ENCODE assay signal across 37 cellular contexts in the genomic region with DNA sequence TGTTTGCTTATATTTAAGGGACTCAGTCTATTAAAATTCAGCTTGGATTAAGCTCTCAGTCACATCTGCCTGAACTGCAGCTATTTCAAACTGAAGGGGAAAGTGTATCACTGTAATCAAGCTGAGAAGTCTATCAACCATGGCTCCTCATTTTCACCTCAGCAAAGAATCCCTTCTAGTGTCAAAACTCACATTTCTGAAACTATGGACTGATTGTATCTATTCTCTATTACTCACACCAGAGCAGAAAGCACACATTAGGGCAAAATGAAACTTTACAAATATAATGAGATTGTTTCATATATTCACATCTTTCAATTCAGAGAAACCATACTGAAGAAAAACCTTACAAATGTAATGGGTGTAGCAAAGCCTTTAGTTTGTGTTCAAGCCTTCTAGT. TPM values are rescaled to one million over a fixed set of nuclear protein-coding genes. Genes with fewer than 3 reads are reported as not detected.
"Had no signal": no experiment of that assay in that cellular context is flagged by ENCODE, and none has a peak within 500 bp of the region (broad histone marks: within the 10 kb centered on the region; RNA-seq: fewer than 3 reads in every experiment).

No MANE protein-coding gene starts in this region.

- DNase-seq: activated CD4-positive, alpha-beta memory T cell treated with anti-CD3 and anti-CD28 coated beads for 36 hours; activated CD8-positive, alpha-beta memory T cell treated with anti-CD3 and anti-CD28 coated beads, Interleukin-2, amount 50 U/mL, for 4 hours; activated gamma-delta T cell treated with Interleukin-2 at 50 U/mL for 16 hours; activated naive CD8-positive, alpha-beta T cell treated with anti-CD3 and anti-CD28 coated beads, Interleukin-2, amount 10 ng/mL, durations not matched to agents 7 days and 5 days; amniotic stem cell; brain microvascular endothelial cell; cortex of kidney; head of caudate nucleus; hippocampal formation; left cardiac atrium; left ventricle myocardium superior; pancreas; retina; sigmoid colon; small intestine; stimulated activated CD4-positive, alpha-beta T cell treated with anti-CD3 and anti-CD28 coated beads, Interleukin-4, amount 100 ng/mL, for 24 hours; T1000; trophoblast cell had no signal

- ATAC-seq: left cardiac atrium; left ventricle myocardium superior; pancreas; stimulated activated effector memory CD8-positive, alpha-beta T cell treated with anti-CD3 and anti-CD28 coated beads, Interleukin-12 subunit alpha, Interleukin-12 subunit beta, amount 100 ng/mL, for 72 hours had no signal

- H3K9me3 Mint-ChIP-seq: activated CD4-positive, alpha-beta memory T cell treated with anti-CD3 and anti-CD28 coated beads for 36 hours had no signal

- H3K4me3 Mint-ChIP-seq: activated CD4-positive, alpha-beta memory T cell treated with anti-CD3 and anti-CD28 coated beads for 36 hours; activated naive CD8-positive, alpha-beta T cell treated with anti-CD3 and anti-CD28 coated beads, Interleukin-2, amount 10 ng/mL, durations not matched to agents 7 days and 5 days; activated T-helper 1 cell treated with anti-CD3 and anti-CD28 coated beads, Interleukin-12 subunit alpha, Interleukin-12 subunit beta, Interleukin-2, Interleukin-4 antibody, amounts not matched to agents 30 ng/mL and 10 ng/mL and 1 ng/mL, durations not matched to agents 14 hours and 24 hours and 36 hours; stimulated activated effector memory CD8-positive, alpha-beta T cell treated with anti-CD3 and anti-CD28 coated beads, Interleukin-12 subunit alpha, Interleukin-12 subunit beta, amount 100 ng/mL, for 72 hours; stimulated activated naive CD8-positive, alpha-beta T cell treated with anti-CD3 and anti-CD28 coated beads, Interleukin-15, Interleukin-2, amounts not matched to agents 100 ng/mL and 50 ng/mL, for 24 hours had no signal

- H3K36me3 Mint-ChIP-seq: activated CD4-positive, alpha-beta memory T cell treated with anti-CD3 and anti-CD28 coated beads for 36 hours; stimulated activated effector memory CD8-positive, alpha-beta T cell treated with anti-CD3 and anti-CD28 coated beads, Interleukin-12 subunit alpha, Interleukin-12 subunit beta, amount 100 ng/mL, for 72 hours had no signal

- H3K27me3 Mint-ChIP-seq: activated CD4-positive, alpha-beta memory T cell treated with anti-CD3 and anti-CD28 coated beads for 36 hours; stimulated activated naive CD8-positive, alpha-beta T cell treated with anti-CD3 and anti-CD28 coated beads, Interleukin-15, Interleukin-2, amounts not matched to agents 100 ng/mL and 50 ng/mL, for 24 hours had no signal

- H3K27ac Mint-ChIP-seq: activated CD4-positive, alpha-beta memory T cell treated with anti-CD3 and anti-CD28 coated beads for 36 hours; activated T-helper 1 cell treated with anti-CD3 and anti-CD28 coated beads, Interleukin-12 subunit alpha, Interleukin-12 subunit beta, Interleukin-2, Interleukin-4 antibody, amounts not matched to agents 30 ng/mL and 10 ng/mL and 1 ng/mL, durations not matched to agents 14 hours and 24 hours and 36 hours; stimulated activated effector memory CD8-positive, alpha-beta T cell treated with anti-CD3 and anti-CD28 coated beads, Interleukin-12 subunit alpha, Interleukin-12 subunit beta, amount 100 ng/mL, for 72 hours; stimulated activated naive CD8-positive, alpha-beta T cell treated with anti-CD3 and anti-CD28 coated beads, Interleukin-15, Interleukin-2, amounts not matched to agents 100 ng/mL and 50 ng/mL, for 24 hours had no signal

RNA-seq across cellular contexts. Expression of gene C1orf146, which starts 14.6 kb away (rescaled TPM):
- total RNA-seq: activated CD4-positive, alpha-beta memory T cell treated with anti-CD3 and anti-CD28 coated beads for 36 hours; activated CD8-positive, alpha-beta memory T cell treated with anti-CD3 and anti-CD28 coated beads for 36 hours; activated naive CD8-positive, alpha-beta T cell treated with anti-CD3 and anti-CD28 coated beads, Interleukin-2, amount 10 ng/mL, durations not matched to agents 7 days and 5 days; activated T-helper 1 cell treated with anti-CD3 and anti-CD28 coated beads, Interleukin-12 subunit alpha, Interleukin-12 subunit beta, Interleukin-2, Interleukin-4 antibody, amounts not matched to agents 30 ng/mL and 10 ng/mL and 1 ng/mL, durations not matched to agents 14 hours and 24 hours and 36 hours; astrocyte; cardiac septum; cerebellum; endothelial cell of umbilical vein; fibroblast of lung; fibroblast of villous mesenchyme; left cardiac atrium; left ventricle myocardium superior; lung microvascular endothelial cell; mucosa of gallbladder; pancreas; prostate gland; sigmoid colon; subcutaneous adipose tissue; T-helper 1 cell treated with Interleukin-12 subunit alpha and Interleukin-12 subunit beta and Interleukin-4 antibody, amounts not matched to agents 30 ng/mL and 1 ng/mL, for 36 hours; thoracic aorta had no signal
- polyA plus RNA-seq: endothelial cell of umbilical vein, esophagus, fibroblast of lung, keratinocyte, neural cell, pancreas, sigmoid colon, small intestine had no signal
